In genomic region chr14:54177009-54177408, GRCh38 we compare ENCODE assay signal across 27 cellular contexts.
"Had no signal": no experiment of that assay in that cellular context is flagged by ENCODE, and none has a peak within 500 bp of the region (broad histone marks: within the 10 kb centered on the region; RNA-seq: fewer than 3 reads in every experiment).

No MANE protein-coding gene starts in this region.

- H3K9me3 ChIP-seq: left lung, lower lobe of right lung, pancreas, prostate gland, sigmoid colon, spleen, suprapubic skin, thoracic aorta, tibial artery, uterus had no signal

- H3K9me3 Mint-ChIP-seq: naive B cell; natural killer cell; neural crest cell; stimulated activated effector memory CD8-positive, alpha-beta T cell treated with anti-CD3 and anti-CD28 coated beads, Interleukin-12 subunit alpha, Interleukin-12 subunit beta, amount 100 ng/mL, for 72 hours; stimulated activated naive CD8-positive, alpha-beta T cell treated with anti-CD3 and anti-CD28 coated beads, Interleukin-15, Interleukin-2, amounts not matched to agents 100 ng/mL and 50 ng/mL, for 24 hours had no signal

- H3K27me3 ChIP-seq: hepatocyte, sigmoid colon, tibial artery, uterus had no signal

- H3K36me3 ChIP-seq: left lung, lower lobe of right lung, pancreas, prostate gland, sigmoid colon, spleen, suprapubic skin, thoracic aorta, tibial artery, uterus had no signal

- H3K27ac Mint-ChIP-seq: naive B cell; natural killer cell; stimulated activated effector memory CD8-positive, alpha-beta T cell treated with anti-CD3 and anti-CD28 coated beads, Interleukin-12 subunit alpha, Interleukin-12 subunit beta, amount 100 ng/mL, for 72 hours; stimulated activated naive CD8-positive, alpha-beta T cell treated with anti-CD3 and anti-CD28 coated beads, Interleukin-15, Interleukin-2, amounts not matched to agents 100 ng/mL and 50 ng/mL, for 24 hours had no signal

- H3K36me3 Mint-ChIP-seq: naive B cell; natural killer cell; stimulated activated effector memory CD8-positive, alpha-beta T cell treated with anti-CD3 and anti-CD28 coated beads, Interleukin-12 subunit alpha, Interleukin-12 subunit beta, amount 100 ng/mL, for 72 hours had no signal

- H3K27ac ChIP-seq: left lung, lower lobe of right lung, pancreas, prostate gland, sigmoid colon, suprapubic skin, thoracic aorta, tibial artery, uterus had no signal

- H3K4me3 ChIP-seq: hepatocyte, left lung, lower lobe of right lung, pancreas, prostate gland, sigmoid colon, spleen, suprapubic skin, thoracic aorta, tibial artery, uterus had no signal

- DNase-seq: kidney glomerular epithelial cell; left cardiac atrium; left lung; lower lobe of right lung; mammary epithelial cell; mesenchymal stem cell; naive B cell; natural killer cell; nucleus accumbens; pancreas; posterior cingulate gyrus; retina; right cardiac atrium; sigmoid colon; small intestine; spleen; stimulated activated CD4-positive, alpha-beta T cell treated with anti-CD3 and anti-CD28 coated beads, Interleukin-4, amount 100 ng/mL, for 24 hours; stimulated activated naive CD4-positive, alpha-beta T cell; tibial artery; uterus had no signal

- H3K4me3 Mint-ChIP-seq: naive B cell; natural killer cell; neural crest cell; stimulated activated effector memory CD8-positive, alpha-beta T cell treated with anti-CD3 and anti-CD28 coated beads, Interleukin-12 subunit alpha, Interleukin-12 subunit beta, amount 100 ng/mL, for 72 hours; stimulated activated naive CD8-positive, alpha-beta T cell treated with anti-CD3 and anti-CD28 coated beads, Interleukin-15, Interleukin-2, amounts not matched to agents 100 ng/mL and 50 ng/mL, for 24 hours had no signal

- ATAC-seq: left cardiac atrium; lower lobe of right lung; natural killer cell; right cardiac atrium; stimulated activated effector memory CD8-positive, alpha-beta T cell treated with anti-CD3 and anti-CD28 coated beads, Interleukin-12 subunit alpha, Interleukin-12 subunit beta, amount 100 ng/mL, for 72 hours had no signal

- H3K4me1 ChIP-seq: pancreas, prostate gland, uterus had no signal

- H3K4me1 Mint-ChIP-seq: naive B cell; natural killer cell; stimulated activated effector memory CD8-positive, alpha-beta T cell treated with anti-CD3 and anti-CD28 coated beads, Interleukin-12 subunit alpha, Interleukin-12 subunit beta, amount 100 ng/mL, for 72 hours had no signal
